Comparison of ENCODE assay signal across 8 cellular contexts in genomic region chr9:21802418-21803000, GRCh38. TPM values are rescaled to one million over a fixed set of nuclear protein-coding genes. Genes with fewer than 3 reads are reported as not detected.
DNase-seq lines count a peak whose midpoint lies in the region; ATAC-seq and TF ChIP-seq lines count a peak whose summit lies in the region.

MTAP (plus strand) TSS chr9:21802636; CDS start chr9:21802749, 113 bp downstream.

- DNase-seq in DMS53 treated with DMSO at 0.1 percent for 48 hours (lab: John Stamatoyannopoulos, UW; ENCODE audit: unreplicated experiment) (peak; percentile 81), KG1 (lab: John Stamatoyannopoulos, UW) (peak; percentile 72), RWPE2 (ENCODE audit: low spot score) (peak; percentile 96)
- DNase-seq in activated naive CD4-positive, alpha-beta T cell (lab: John Stamatoyannopoulos, UW) = peak; percentile 37 to 52 (median 44)

- TF ChIP-seq EP300 in gastroesophageal sphincter (IDR thresholded peaks at IDR 0.05) = no peak

- H3K27me3 ChIP-seq in RWPE2 (ENCODE audit: insufficient read depth, poor library complexity, severe bottlenecking) (no peaks in the 10 kb centered on the region), gastroesophageal sphincter (peaks cover 6% of the 10 kb centered on the region), neutrophil (peaks cover 47% of the 10 kb centered on the region), subcutaneous abdominal adipose tissue (ENCODE audit: control insufficient read depth in 5 of 5, insufficient read depth in 4 of 5, low read length in 5 of 5) (peaks cover 0 to 1% (median 0%) of the 10 kb centered on the region in 5 donors)

- H3K9me3 ChIP-seq in RWPE2 (ENCODE audit: severe bottlenecking) = no peaks in the 10 kb centered on the region
- H3K9me3 ChIP-seq in gastroesophageal sphincter = no peaks in the 10 kb centered on the region
- H3K9me3 ChIP-seq in neutrophil = no peaks in the 10 kb centered on the region
- H3K9me3 ChIP-seq in subcutaneous abdominal adipose tissue (ENCODE audit: control insufficient read depth in 5 of 5, low read length in 5 of 5) = no peaks in the 10 kb centered on the region

- TF ChIP-seq CTCF in RWPE2 (IDR thresholded peaks at IDR 0.05; ENCODE audit: poor library complexity, severe bottlenecking) (no peak), gastroesophageal sphincter (IDR thresholded peaks at IDR 0.05) (no peak), neutrophil (IDR thresholded peaks at IDR 0.05) (no peak)

- H3K4me3 ChIP-seq in RWPE2 (ENCODE audit: severe bottlenecking) = peak within 1 kb of the TSS; percentile 71
- H3K4me3 ChIP-seq in gastroesophageal sphincter = peak within 1 kb of the TSS; percentile 64 to 78
- peak within 1 kb of the TSS; percentile 64 to 65 for H3K4me3 ChIP-seq in neutrophil (ENCODE audit: low read depth in 1 of 2, low read length in 1 of 2)
- peak within 1 kb of the TSS; percentile 82 to 97 (median 86) for H3K4me3 ChIP-seq in subcutaneous abdominal adipose tissue (ENCODE audit: low read depth in 1 of 5, low read length in 5 of 5)

- H3K36me3 ChIP-seq in RWPE2 (ENCODE audit: low read depth) = peaks cover 32% of the 10 kb centered on the region
- H3K36me3 ChIP-seq in gastroesophageal sphincter = no peaks in the 10 kb centered on the region
- no peaks in the 10 kb centered on the region for H3K36me3 ChIP-seq in neutrophil
- no peaks in the 10 kb centered on the region for H3K36me3 ChIP-seq in subcutaneous abdominal adipose tissue (ENCODE audit: control insufficient read depth in 5 of 5, insufficient read depth in 5 of 5, low read length in 5 of 5)

- H3K9ac ChIP-seq in subcutaneous abdominal adipose tissue (ENCODE audit: low read length in 5 of 5) = peak within 1 kb of the TSS; percentile 71 to 90 (median 75)

- TF ChIP-seq POLR2A in gastroesophageal sphincter (IDR thresholded peaks at IDR 0.05) = peak; percentile 81 to 87

- H3K27ac ChIP-seq in RWPE2 (ENCODE audit: poor library complexity, severe bottlenecking) = peak within 1 kb of the TSS; percentile 78
- H3K27ac ChIP-seq in gastroesophageal sphincter = peak within 1 kb of the TSS; percentile 86 to 98 (median 92)
- H3K27ac ChIP-seq in neutrophil = no peak within 1 kb of the TSS
- peak within 1 kb of the TSS; percentile 89 for H3K27ac ChIP-seq in subcutaneous abdominal adipose tissue (ENCODE audit: low read depth, low read length)

- WGBS in gastroesophageal sphincter (ENCODE audit: low coverage in 1 of 2), 2 donors = 0% methylated on average over 16 of the region's 48 CpGs; no CpG with 5 or more reads in 1 of the 2 donors

- H3K4me1 ChIP-seq in RWPE2 (ENCODE audit: insufficient read depth, poor library complexity, severe bottlenecking) (peaks cover 22% of the 10 kb centered on the region), gastroesophageal sphincter (peaks cover 0 to 53% (median 16%) of the 10 kb centered on the region in 3 donors), neutrophil (ENCODE audit: control insufficient read depth in 1 of 2, insufficient read depth in 1 of 2, low read depth in 1 of 2, low read length in 1 of 2) (peaks cover 8 to 18% of the 10 kb centered on the region in 2 experiments), subcutaneous abdominal adipose tissue (ENCODE audit: control insufficient read depth in 5 of 5, insufficient read depth in 5 of 5, low read length in 5 of 5) (peaks cover 2 to 48% (median 35%) of the 10 kb centered on the region in 5 donors)

- ATAC-seq in GM21717 (IDR thresholded peaks at IDR 0.05; ENCODE audit: unreplicated experiment) = peak; percentile 92
- ATAC-seq in RWPE2 (ENCODE audit: low read depth) = peak; percentile 93
- ATAC-seq in gastroesophageal sphincter = peak; percentile 96

RNA-seq across cellular contexts. Expression of gene MTAP, which starts in this region (rescaled TPM):
- 10 to 100 TPM; 23.2 to 31.4 (median 29.1) TPM for total RNA-seq in gastroesophageal sphincter

Comparison
In these comparisons a context has a peak if more than half of its experiments do, and no peak if none do; other contexts are left out.
1. DNase-seq: peak in every context shown above with its lines; median percentile 96 in RWPE2; 81 in DMS53 treated with DMSO at 0.1 percent for 48 hours; 72 in KG1; 44 in activated naive CD4-positive, alpha-beta T cell.